ENCODE assay signal across 24 cellular contexts in the genomic region with DNA sequence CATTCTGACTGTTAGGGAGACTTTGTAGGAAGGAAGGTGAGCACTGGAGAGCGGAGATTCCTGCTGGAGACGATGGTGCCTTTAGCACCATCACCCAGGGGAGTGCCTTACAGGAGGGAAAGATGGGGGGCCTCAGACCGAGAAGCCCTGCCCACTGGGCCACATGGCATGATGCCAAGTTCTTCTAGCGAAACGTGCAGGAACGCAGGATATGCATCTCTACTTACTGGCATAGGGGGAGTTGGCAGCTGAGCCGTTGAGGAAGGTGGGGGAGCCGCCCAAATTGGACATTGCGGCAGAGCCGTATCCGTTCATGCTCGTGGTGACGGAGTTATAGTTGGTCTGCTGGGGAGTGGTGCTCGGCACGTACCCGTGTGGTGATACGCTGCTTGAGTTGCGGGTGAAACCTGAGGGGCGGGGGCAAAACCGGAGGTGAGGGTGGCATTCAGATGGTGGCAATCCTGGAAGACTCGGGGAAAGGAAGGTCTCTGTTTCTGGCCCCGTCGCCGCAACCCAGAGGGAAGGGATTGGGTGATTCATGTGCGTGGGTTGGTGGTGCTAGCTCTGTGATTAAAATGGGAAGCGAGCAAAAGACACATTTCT.
DNase-seq lines count a peak whose midpoint lies in the region; ATAC-seq, FAIRE-seq and TF ChIP-seq lines count a peak whose summit lies in the region.
"Had no signal": no experiment of that assay in that cellular context is flagged by ENCODE, and none has a peak within 500 bp of the region (broad histone marks: within the 10 kb centered on the region; RNA-seq: fewer than 3 reads in every experiment).

No MANE protein-coding gene starts in this region.

- H3K79me2 ChIP-seq in HepG2 (ENCODE audit: insufficient read depth, low read length) (no peaks in the 10 kb centered on the region), K562 (ENCODE audit: control insufficient read depth, insufficient read depth, low read length) (no peaks in the 10 kb centered on the region), osteoblast (ENCODE audit: insufficient read depth, low read length) (no peaks in the 10 kb centered on the region)

- ATAC-seq in HepG2 (no peak), right lobe of liver (no peak), K562 (no peak), naive B cell (ENCODE audit: low read depth in 2 of 2) (no peak), omental fat pad (ENCODE audit: low FRiP score) (peak; percentile 19), HG02571 (IDR thresholded peaks at IDR 0.05; ENCODE audit: unreplicated experiment) (no peak), GM18502 (IDR thresholded peaks at IDR 0.05; ENCODE audit: poor library complexity, unreplicated experiment) (no peak)
- ATAC-seq: CD8-positive, alpha-beta T cell; GM12878 had no signal

- H3K36me3 Mint-ChIP-seq in naive B cell = peaks cover 53 to 62% of the 10 kb centered on the region in 2 donors
- H3K36me3 Mint-ChIP-seq: CD8-positive, alpha-beta T cell had no signal

- DNase-seq in HepG2 (ENCODE audit: low spot score) (no peak), right lobe of liver (no peak), K562 (ENCODE audit: extremely low read depth in 1 of 4, low spot score in 3 of 4) (no peak), naive B cell (no peak), omental fat pad (ENCODE audit: low spot score) (no peak), osteoblast (ENCODE audit: insufficient read length, low spot score, missing footprints) (no peak)
- DNase-seq: ACHN; BE2C; Caco-2; Calu3; CD4-positive, alpha-beta T cell; CD8-positive, alpha-beta T cell; DMS79 treated with DMSO at 0.1 percent for 48 hours had no signal

- no peak overlapping the region for H3K27ac ChIP-seq in HepG2 (ENCODE audit: extremely low read length, insufficient read depth, low read length)
- no peak overlapping the region for H3K27ac ChIP-seq in right lobe of liver
- no peak overlapping the region for H3K27ac ChIP-seq in K562 (ENCODE audit: extremely low read depth, low read depth, low read length)
- H3K27ac ChIP-seq in osteoblast (ENCODE audit: low read depth, low read length) = no peak overlapping the region
- H3K27ac ChIP-seq: 22Rv1; BLaER1 treated with 17β-estradiol and CSF1 and Interleukin-3, amounts not matched to agents 10 nM and 100 nM; C4-2B had no signal

- no peaks in the 10 kb centered on the region for H3K27me3 Mint-ChIP-seq in naive B cell
- H3K27me3 Mint-ChIP-seq: CD4-positive, alpha-beta T cell had no signal

- CTCF ChIA-PET in HepG2 (lab: Yijun Ruan, JAX; ENCODE audit: low intra/inter-chr PET ratio, low total read pairs) = no interaction called here
- CTCF ChIA-PET in K562 (lab: Yijun Ruan, JAX; ENCODE audit: low intra/inter-chr PET ratio) = no interaction called here

- peak overlapping the region; percentile 9 to 82 (median 73) for H3K27ac Mint-ChIP-seq in naive B cell
- H3K27ac Mint-ChIP-seq: CD4-positive, alpha-beta T cell; CD8-positive, alpha-beta T cell had no signal

- no peak overlapping the region for H3K4me3 Mint-ChIP-seq in naive B cell
- H3K4me3 Mint-ChIP-seq: CD4-positive, alpha-beta T cell; CD8-positive, alpha-beta T cell had no signal

- no peak overlapping the region for H3K9ac ChIP-seq in HepG2 (ENCODE audit: insufficient read depth, low read depth, low read length)
- H3K9ac ChIP-seq in K562 (ENCODE audit: insufficient read depth in 1 of 2, low read depth in 2 of 2, low read length in 2 of 2) = no peak overlapping the region
- H3K9ac ChIP-seq: BLaER1 treated with 17β-estradiol and CSF1 and Interleukin-3, amounts not matched to agents 10 nM and 100 nM had no signal

- no peaks in the 10 kb centered on the region for H3K36me3 ChIP-seq in HepG2 (replicated peaks in 1 of 2; ENCODE audit: control insufficient read depth in 1 of 2, insufficient read depth in 2 of 2, low read length in 2 of 2)
- no peaks in the 10 kb centered on the region for H3K36me3 ChIP-seq in right lobe of liver
- no peaks in the 10 kb centered on the region for H3K36me3 ChIP-seq in K562 (ENCODE audit: control insufficient read depth, insufficient read depth, low read length)
- peaks cover 50% of the 10 kb centered on the region for H3K36me3 ChIP-seq in osteoblast (ENCODE audit: insufficient read depth, low read length)

- H3K4me3 ChIP-seq in HepG2 (replicated peaks in 1 of 3; ENCODE audit: insufficient read depth in 1 of 3, low read depth in 2 of 3, low read length in 3 of 3) (no peak overlapping the region), right lobe of liver (no peak overlapping the region), K562 (no peak overlapping the region), osteoblast (ENCODE audit: insufficient read depth, low read length) (no peak overlapping the region)
- H3K4me3 ChIP-seq: GM12878 had no signal

- H3K27me3 ChIP-seq in HepG2 (ENCODE audit: control insufficient read depth in 1 of 2, insufficient read depth in 2 of 2, low read length in 2 of 2) (no peaks in the 10 kb centered on the region), right lobe of liver (no peaks in the 10 kb centered on the region), K562 (ENCODE audit: control insufficient read depth in 2 of 2, insufficient read depth in 2 of 2, low read length in 2 of 2) (peaks cover 0 to 5% of the 10 kb centered on the region in 2 experiments; a peak in 2 of 5 replicates), osteoblast (ENCODE audit: insufficient read depth, low read length) (no peaks in the 10 kb centered on the region)
- H3K27me3 ChIP-seq: BE2C; BLaER1 treated with 17β-estradiol and CSF1 and Interleukin-3, amounts not matched to agents 10 nM and 100 nM had no signal

- intact Hi-C loops in HepG2 (cut with micrococcal nuclease; ENCODE audit: unreplicated experiment) = no loop called here
- intact Hi-C loops in right lobe of liver (cut with DNase I) = no loop called here
- intact Hi-C loops in K562 (cut with micrococcal nuclease) = no loop called here

- H3K4me1 ChIP-seq in HepG2 (ENCODE audit: insufficient read depth, low read length) (no peaks in the 10 kb centered on the region), right lobe of liver (peaks cover 0 to 18% (median 4%) of the 10 kb centered on the region in 4 donors), K562 (replicated peaks in 1 of 2; ENCODE audit: control insufficient read depth in 2 of 2, insufficient read depth in 2 of 2, low read length in 2 of 2) (no peaks in the 10 kb centered on the region), osteoblast (ENCODE audit: insufficient read depth, low read length) (no peaks in the 10 kb centered on the region)
- H3K4me1 ChIP-seq: Caco-2 had no signal

- H2AFZ ChIP-seq in HepG2 (ENCODE audit: low read length) = no peak overlapping the region
- no peak overlapping the region for H2AFZ ChIP-seq in K562 (ENCODE audit: low read depth, low read length)
- no peak overlapping the region for H2AFZ ChIP-seq in osteoblast (ENCODE audit: low read length)

- no peaks in the 10 kb centered on the region for H3K9me3 ChIP-seq in HepG2 (ENCODE audit: low read length)
- no peaks in the 10 kb centered on the region for H3K9me3 ChIP-seq in right lobe of liver
- no peaks in the 10 kb centered on the region for H3K9me3 ChIP-seq in K562 (replicated peaks; ENCODE audit: control insufficient read depth, insufficient read depth, low read depth, low read length)
- peaks cover 11% of the 10 kb centered on the region for H3K9me3 ChIP-seq in osteoblast (ENCODE audit: low read depth, low read length)
- H3K9me3 ChIP-seq: BE2C, Caco-2 had no signal

- no peak for TF ChIP-seq CTCF in HepG2 (CRISPR knock-in tag; IDR thresholded peaks at IDR 0.05)
- TF ChIP-seq CTCF in right lobe of liver (IDR thresholded peaks at IDR 0.05) = no peak
- TF ChIP-seq CTCF in K562 (IDR thresholded peaks at IDR 0.05 in 2 of 3, conservative IDR thresholded peaks at IDR 0.05 in 1 of 3; ENCODE audit: insufficient read depth in 2 of 3, low read depth in 1 of 3, low read length in 3 of 3) = no peak
- no peak for TF ChIP-seq CTCF in omental fat pad (IDR thresholded peaks at IDR 0.05)
- TF ChIP-seq CTCF in osteoblast (IDR thresholded peaks at IDR 0.05; ENCODE audit: extremely low read depth, low read depth, low read length) = no peak

- peaks cover 14 to 24% (median 23%) of the 10 kb centered on the region in 3 donors for H3K4me1 Mint-ChIP-seq in naive B cell

- no peak for TF ChIP-seq POLR2A in HepG2 (IDR thresholded peaks at IDR 0.05; ENCODE audit: insufficient read depth in 1 of 2, low read depth in 2 of 2, low read length in 2 of 2)
- no peak for TF ChIP-seq POLR2A in right lobe of liver (IDR thresholded peaks at IDR 0.05)
- TF ChIP-seq POLR2A in K562 (conservative IDR thresholded peaks at IDR 0.05) = no peak

- WGBS in HepG2 (ENCODE audit: low lambda C conversion rate) = 70% methylated on average over 26 of the region's 26 CpGs
- WGBS in right lobe of liver (ENCODE audit: insufficient coverage, low coverage, low lambda C conversion rate, missing lambda C conversion rate) = 93% methylated on average over 23 of the region's 26 CpGs
- WGBS in K562 (ENCODE audit: insufficient coverage, low coverage, missing lambda C conversion rate) = 1% methylated on average over 25 of the region's 26 CpGs

- POLR2A ChIA-PET in HepG2 (lab: Yijun Ruan, JAX) (no interaction called here), K562 (lab: Yijun Ruan, JAX) (no interaction called here)

- H3K4me2 ChIP-seq in HepG2 (ENCODE audit: low read depth, low read length) = no peak overlapping the region
- H3K4me2 ChIP-seq in K562 (ENCODE audit: insufficient read depth, low read length) = no peak overlapping the region
- no peak overlapping the region for H3K4me2 ChIP-seq in osteoblast (ENCODE audit: insufficient read depth, low read length)

- TF ChIP-seq RAD21 in HepG2 (CRISPR knock-in tag; IDR thresholded peaks at IDR 0.05) (no peak), K562 (CRISPR knock-in tag; conservative IDR thresholded peaks at IDR 0.05 in 1 of 2, IDR thresholded peaks at IDR 0.05 in 1 of 2) (no peak)

- no peaks in the 10 kb centered on the region for H3K9me1 ChIP-seq in K562 (ENCODE audit: control insufficient read depth, insufficient read depth, low read length)

- no peak for TF ChIP-seq EP300 in HepG2 (IDR thresholded peaks at IDR 0.05; ENCODE audit: low read depth in 2 of 2, low read length in 2 of 2)
- no peak for TF ChIP-seq EP300 in HepG2 (CRISPR knock-in tag; IDR thresholded peaks at IDR 0.05; ENCODE audit: borderline replicate concordance)
- TF ChIP-seq EP300 in K562 (IDR thresholded peaks at IDR 0.05; ENCODE audit: low read length) = no peak

- H3K9me3 Mint-ChIP-seq in naive B cell = peaks cover 9 to 24% (median 13%) of the 10 kb centered on the region in 7 donors

- H4K20me1 ChIP-seq in HepG2 (ENCODE audit: insufficient read depth, low read length) (no peaks in the 10 kb centered on the region), K562 (replicated peaks; ENCODE audit: control insufficient read depth, insufficient read depth, low read length) (no peaks in the 10 kb centered on the region), osteoblast (ENCODE audit: insufficient read depth, low read length) (no peaks in the 10 kb centered on the region)
- H4K20me1 ChIP-seq: BLaER1 treated with 17β-estradiol and CSF1 and Interleukin-3, amounts not matched to agents 10 nM and 100 nM had no signal

- in situ Hi-C loops in HepG2 (cut with HindIII; ENCODE audit: extremely low pct_ligation_motif_present, low pct_unique_long_range_greater_than_20kb) (no loop called here), K562 (cut with MboI) (loop anchor here (25.0 kb wide), 1 partner anchor 600 kb away; no protein-coding TSS in a partner anchor)

- no peak for FAIRE-seq in HepG2 (lab: Jason Lieb, UNC)
- no peak for FAIRE-seq in K562 (lab: Jason Lieb, UNC)
- FAIRE-seq: A204.1, D721Med, G401.6, GM12878, GM12892, GM19239 had no signal

- BruUV-seq in HepG2 (replicated peaks; lab: Mats Ljungman, UMichigan) (no TSS peak), K562 (replicated peaks; lab: Mats Ljungman, UMichigan) (no TSS peak)
